ENCODE assay signal across 8 cellular contexts in the genomic region with DNA sequence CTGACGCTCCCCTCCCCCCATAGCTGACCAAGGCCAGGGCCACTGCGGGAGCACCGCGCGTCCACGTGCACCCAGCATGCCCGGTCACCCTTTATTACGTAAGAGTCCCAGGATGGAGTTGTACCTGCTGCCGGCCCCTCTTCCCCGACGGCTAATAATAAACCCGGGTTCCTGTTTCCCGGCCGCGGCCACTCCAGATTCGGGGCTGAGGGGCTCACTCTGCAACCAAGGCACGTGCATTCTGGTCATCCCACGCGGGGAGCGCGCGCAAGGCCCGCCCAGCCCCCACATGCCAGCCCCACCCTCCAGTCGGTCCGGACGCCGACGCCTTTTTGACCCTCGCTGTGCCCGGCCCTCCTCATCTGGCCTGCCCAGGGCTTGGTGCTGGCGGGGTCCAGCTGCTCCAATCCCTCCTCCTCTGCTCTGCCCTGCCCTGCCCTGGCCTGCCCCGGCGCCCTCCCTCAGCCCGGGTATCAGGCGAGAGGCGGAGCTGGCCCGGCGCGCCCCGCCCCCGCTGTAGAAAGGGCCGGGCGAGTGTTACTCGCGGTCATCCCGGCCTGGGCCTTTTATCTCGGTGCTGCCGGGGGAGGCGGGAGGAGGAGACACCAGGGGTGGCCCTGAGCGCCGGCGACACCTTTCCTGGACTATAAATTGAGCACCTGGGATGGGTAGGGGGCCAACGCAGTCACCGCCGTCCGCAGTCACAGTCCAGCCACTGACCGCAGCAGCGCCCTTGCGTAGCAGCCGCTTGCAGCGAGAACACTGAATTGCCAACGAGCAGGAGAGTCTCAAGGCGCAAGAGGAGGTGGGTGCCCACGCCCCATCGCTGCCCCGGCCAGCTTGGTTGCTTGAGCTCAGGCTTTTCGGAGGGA. TPM values are rescaled to one million over a fixed set of nuclear protein-coding genes. Genes with fewer than 3 reads are reported as not detected.
DNase-seq lines count a peak whose midpoint lies in the region; ATAC-seq and TF ChIP-seq lines count a peak whose summit lies in the region.

No MANE protein-coding gene starts in this region.

- no peaks in the 10 kb centered on the region for H3K9me3 ChIP-seq in IMR-90 (ENCODE audit: control insufficient read depth, insufficient read depth, low read length)
- no peaks in the 10 kb centered on the region for H3K9me3 ChIP-seq in naive thymus-derived CD4-positive, alpha-beta T cell (ENCODE audit: control insufficient read depth in 2 of 3, low read length in 3 of 3)

- CTCF ChIA-PET in IMR-90 (lab: Yijun Ruan, JAX): no interaction called here
- CTCF ChIA-PET in naive thymus-derived CD4-positive, alpha-beta T cell (lab: Charles Lee): no interaction called here

- H4K20me1 ChIP-seq in IMR-90 (ENCODE audit: insufficient read depth, low read length): no peaks in the 10 kb centered on the region

- H2BK120ac ChIP-seq in IMR-90 (ENCODE audit: low read depth, low read length): peak overlapping the region; percentile 32

- H2BK20ac ChIP-seq in IMR-90 (ENCODE audit: low read depth, low read length): no peak overlapping the region

- H3K27ac Mint-ChIP-seq in activated T-helper 17 cell treated with anti-CD3 and anti-CD28 coated beads, Interleukin-2, amount 50 U/mL, for 72 hours: peak overlapping the region; percentile 98
- H3K27ac Mint-ChIP-seq in naive thymus-derived CD4-positive, alpha-beta T cell: peak overlapping the region; percentile 92 to 98 (median 95)

- peak overlapping the region; percentile 51; the same call in 1 of the 3 replicates for H2BK15ac ChIP-seq in IMR-90 (ENCODE audit: low read depth, low read length)

- WGBS in IMR-90 (ENCODE audit: extremely low coverage in 2 of 2, insufficient read length in 1 of 2), 2 experiments: 44% methylated on average over 24 of the region's 67 CpGs; no CpG with 5 or more reads in 1 of the 2 experiments

- no peaks in the 10 kb centered on the region for H3K9me3 Mint-ChIP-seq in activated T-helper 17 cell treated with anti-CD3 and anti-CD28 coated beads, Interleukin-2, amount 50 U/mL, for 72 hours
- peaks cover 0 to 1% (median 0%) of the 10 kb centered on the region in 11 donors for H3K9me3 Mint-ChIP-seq in naive thymus-derived CD4-positive, alpha-beta T cell

- H3K36me3 ChIP-seq in IMR-90 (ENCODE audit: control insufficient read depth, insufficient read depth, low read length): peaks cover 4% of the 10 kb centered on the region; the same call in 1 of the 2 replicates
- H3K36me3 ChIP-seq in naive thymus-derived CD4-positive, alpha-beta T cell (ENCODE audit: control insufficient read depth in 2 of 3, insufficient read depth in 3 of 3, low read length in 3 of 3): peaks cover 0 to 13% (median 0%) of the 10 kb centered on the region in 3 experiments

- peak overlapping the region; percentile 89; the same call in 1 of the 2 replicates for H4K91ac ChIP-seq in IMR-90 (ENCODE audit: insufficient read depth, low read depth, low read length)

- peak overlapping the region; percentile 69; the same call in 1 of the 2 replicates for H4K5ac ChIP-seq in IMR-90 (ENCODE audit: low read depth, low read length)

- peaks cover 3% of the 10 kb centered on the region; the same call in 1 of the 2 replicates for H3K4me1 ChIP-seq in IMR-90 (ENCODE audit: control insufficient read depth, insufficient read depth, low read length)
- H3K4me1 ChIP-seq in naive thymus-derived CD4-positive, alpha-beta T cell (ENCODE audit: control insufficient read depth in 2 of 2, insufficient read depth in 2 of 2, low read length in 2 of 2): peaks cover 6 to 11% of the 10 kb centered on the region in 2 donors

- no peaks in the 10 kb centered on the region for H3K27me3 ChIP-seq in IMR-90 (ENCODE audit: control insufficient read depth, insufficient read depth, low read length)
- no peaks in the 10 kb centered on the region for H3K27me3 ChIP-seq in naive thymus-derived CD4-positive, alpha-beta T cell (ENCODE audit: control insufficient read depth in 2 of 2, insufficient read depth in 2 of 2, low read length in 2 of 2)

- in situ Hi-C loops in IMR-90 (cut with MboI; ENCODE audit: low sequenced_read_pairs): no loop called here

- BruUV-seq in IMR-90 (replicated peaks; lab: Mats Ljungman, UMichigan): no TSS peak

- H2AK9ac ChIP-seq in IMR-90 (replicated peaks; ENCODE audit: low read depth, low read length, poor library complexity): peak overlapping the region; percentile 84

- peak overlapping the region; percentile 45; the same call in 1 of the 2 replicates for H3K23ac ChIP-seq in IMR-90 (ENCODE audit: low read depth, low read length)

- peaks cover 62% of the 10 kb centered on the region for H3K36me3 Mint-ChIP-seq in activated T-helper 17 cell treated with anti-CD3 and anti-CD28 coated beads, Interleukin-2, amount 50 U/mL, for 72 hours (ENCODE audit: low read depth)
- H3K36me3 Mint-ChIP-seq in naive thymus-derived CD4-positive, alpha-beta T cell: peaks cover 0 to 35% (median 4%) of the 10 kb centered on the region in 5 donors

- POLR2A ChIA-PET in IMR-90 (lab: Charles Lee; ENCODE audit: unreplicated experiment): no interaction called here
- POLR2A ChIA-PET in naive thymus-derived CD4-positive, alpha-beta T cell (lab: Charles Lee): interaction anchor here (0.5 to 7.2 kb wide), 8 partner anchors 8 to 1405 kb away, joined by 3 to 51 read pairs (median 4); a partner anchor contains a TSS

- intact Hi-C loops in IMR-90 (cut with micrococcal nuclease): loop anchor here (2.0 to 5.0 kb wide), 2 partner anchors 181 to 1283 kb away; no protein-coding TSS in a partner anchor
- intact Hi-C loops in naive thymus-derived CD4-positive, alpha-beta T cell (cut with micrococcal nuclease): loop anchor here (5.0 to 10.0 kb wide), 12 partner anchors 88 to 1931 kb away; a partner anchor contains a TSS

- peak overlapping the region; percentile 65; the same call in 1 of the 2 replicates for H3K14ac ChIP-seq in IMR-90 (replicated peaks; ENCODE audit: low read depth, low read length)

- H3K18ac ChIP-seq in IMR-90 (ENCODE audit: low read depth, low read length): peak overlapping the region; percentile 80

- no peaks in the 10 kb centered on the region for H3K27me3 Mint-ChIP-seq in activated T-helper 17 cell treated with anti-CD3 and anti-CD28 coated beads, Interleukin-2, amount 50 U/mL, for 72 hours
- H3K27me3 Mint-ChIP-seq in naive thymus-derived CD4-positive, alpha-beta T cell: no peaks in the 10 kb centered on the region

- peak overlapping the region; percentile 82 for H2BK5ac ChIP-seq in IMR-90 (ENCODE audit: low read depth, low read length, poor library complexity, severe bottlenecking)

- no peaks in the 10 kb centered on the region for H3K9me1 ChIP-seq in IMR-90 (ENCODE audit: insufficient read depth, low read length)

- peaks cover 0 to 5% of the 10 kb centered on the region in 2 experiments; a peak in 2 of 4 replicates for H3K79me1 ChIP-seq in IMR-90 (ENCODE audit: low read depth in 1 of 2, low read length in 2 of 2)

- no peaks in the 10 kb centered on the region for H3K4me1 Mint-ChIP-seq in activated T-helper 17 cell treated with anti-CD3 and anti-CD28 coated beads, Interleukin-2, amount 50 U/mL, for 72 hours
- H3K4me1 Mint-ChIP-seq in naive thymus-derived CD4-positive, alpha-beta T cell: peaks cover 0 to 34% (median 23%) of the 10 kb centered on the region in 7 donors

- peak overlapping the region; percentile 56 to 69; a peak in 3 of 4 replicates for H4K8ac ChIP-seq in IMR-90 (ENCODE audit: low read depth in 2 of 2, low read length in 2 of 2)

- peak overlapping the region; percentile 95 for H3K4me3 Mint-ChIP-seq in activated T-helper 17 cell treated with anti-CD3 and anti-CD28 coated beads, Interleukin-2, amount 50 U/mL, for 72 hours
- H3K4me3 Mint-ChIP-seq in naive thymus-derived CD4-positive, alpha-beta T cell: peak overlapping the region; percentile 88 to 95 (median 93)

- H2AK5ac ChIP-seq in IMR-90 (ENCODE audit: low read depth, low read length): 0 out of 2 replicates have a peak overlapping the region, but pooled peaks have one; percentile 17

- H3K4me3 ChIP-seq in IMR-90 (ENCODE audit: insufficient read depth, low read depth, low read length): peak overlapping the region; percentile 91
- peak overlapping the region; percentile 74 for H3K4me3 ChIP-seq in naive thymus-derived CD4-positive, alpha-beta T cell (ENCODE audit: low read length)

- 0 out of 2 replicates have a peak, but pooled peaks have one; percentile 42 for TF ChIP-seq POLR2A in IMR-90 (IDR thresholded peaks at IDR 0.05; ENCODE audit: low read depth, low read length)

- H2AFZ ChIP-seq in IMR-90 (replicated peaks; ENCODE audit: low read length, poor library complexity): peak overlapping the region; percentile 85

- dilution Hi-C loops in IMR-90 (cut with HindIII; ENCODE audit: low sequenced_read_pairs, unreplicated experiment): no loop called here

- peak; percentile 97 for DNase-seq in DMS53 (lab: John Stamatoyannopoulos, UW)
- DNase-seq in IMR-90: peak; percentile 34
- DNase-seq in fibroblast of peridontal ligament (ENCODE audit: extremely low read depth): peak; percentile 59
- peak in 5 of 9 donors; percentile 35 to 83 (median 41) for DNase-seq in naive thymus-derived CD4-positive, alpha-beta T cell
- DNase-seq in superior temporal gyrus (ENCODE audit: extremely low spot score): peak; percentile 72

- H3K56ac ChIP-seq in IMR-90 (ENCODE audit: extremely low read depth, insufficient read depth, low read length): peak overlapping the region; percentile 66; the same call in 1 of the 2 replicates

- TF ChIP-seq CTCF in IMR-90 (conservative IDR thresholded peaks at IDR 0.05; ENCODE audit: low read depth, low read length): no peak

- TF ChIP-seq RAD21 in IMR-90 (IDR thresholded peaks at IDR 0.05; ENCODE audit: low read length): no peak

- peak overlapping the region; percentile 96 for H3K27ac ChIP-seq in IMR-90 (ENCODE audit: insufficient read depth, low read length)
- peak overlapping the region; percentile 77 for H3K27ac ChIP-seq in naive thymus-derived CD4-positive, alpha-beta T cell (ENCODE audit: low read depth, low read length)

- peak overlapping the region; percentile 96 for H3K9ac ChIP-seq in IMR-90 (ENCODE audit: low read depth, low read length)

- peak overlapping the region; percentile 89 for H3K4me2 ChIP-seq in IMR-90 (ENCODE audit: low read depth, low read length)

- peak overlapping the region; percentile 70 for H3K4ac ChIP-seq in IMR-90 (ENCODE audit: low read depth, low read length)

- ATAC-seq in GM21576 (IDR thresholded peaks at IDR 0.05; ENCODE audit: unreplicated experiment) (peak; percentile 63), IMR-90 (ENCODE audit: low read depth) (peak; percentile 74)
- ATAC-seq in activated T-helper 17 cell treated with anti-CD3 and anti-CD28 coated beads, Interleukin-2, amount 50 U/mL, for 72 hours (replicated peaks): peak; percentile 71
- ATAC-seq in naive thymus-derived CD4-positive, alpha-beta T cell: peak; percentile 68

RNA-seq across cellular contexts. Expression of a gene that starts 2.6 kb away (rescaled TPM):
- 14.5 and 20.8 TPM in 2 replicates for total RNA-seq in IMR-90 (2012; rRNA removed)
- polyA plus RNA-seq in IMR-90 (2012; rRNA removed): 31.3 and 34.1 TPM in 2 replicates
- polyA plus RNA-seq in IMR-90 (2012; cell fraction: cytosol; rRNA removed): 33.1 and 49.2 TPM in 2 replicates
- polyA plus RNA-seq in IMR-90 (2012; cell fraction: nucleus; rRNA removed; ENCODE audit: low replicate concordance): 24.9 and 38.0 TPM in 2 replicates
- 178 TPM for polyA plus RNA-seq in PFSK-1 (2012; ENCODE audit: insufficient read length, low read depth)
- total RNA-seq in activated T-helper 17 cell treated with anti-CD3 and anti-CD28 coated beads, Interleukin-2, amount 50 U/mL, for 72 hours: 10 to 100 TPM; 37.9 to 54.0 TPM
- total RNA-seq in naive thymus-derived CD4-positive, alpha-beta T cell: 10 to 100 TPM; 16.4 to 61.7 (median 55.0) TPM
- 10 to 100 TPM; 15.7 to 23.9 TPM for polyA plus RNA-seq in naive thymus-derived CD4-positive, alpha-beta T cell

Comparison
In these comparisons a context has a peak if more than half of its experiments do, and no peak if none do; other contexts are left out.
1. Peak in every context shown above with its lines: DNase-seq, ATAC-seq, H3K4me3 ChIP-seq and H3K27ac ChIP-seq.
2. DNase-seq: peak in every context shown above with its lines; median percentile 97 in DMS53; 72 in superior temporal gyrus; 59 in fibroblast of peridontal ligament; 41 in naive thymus-derived CD4-positive, alpha-beta T cell; 34 in IMR-90.